27 cellular contexts compared by ENCODE assay signal in the genomic region with DNA sequence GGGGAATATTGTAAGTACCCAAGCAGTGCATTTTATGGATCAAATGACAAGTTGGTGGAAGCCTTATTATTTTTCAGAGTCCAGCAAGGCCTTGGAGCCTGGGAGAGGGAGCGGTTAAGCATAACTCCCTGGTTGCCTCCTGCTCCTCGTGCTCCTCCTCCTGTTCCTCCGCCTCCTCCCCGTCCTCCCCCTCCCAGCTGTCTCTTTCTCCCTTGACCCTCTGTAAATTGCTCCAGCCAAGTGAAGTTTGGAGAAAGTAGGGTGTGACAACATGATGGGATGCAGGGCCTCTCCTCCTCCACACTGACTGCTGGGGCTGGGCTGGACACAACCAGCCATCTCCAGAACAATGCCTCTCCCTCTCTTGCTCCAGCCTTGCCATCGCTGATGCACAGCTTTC.
DNase-seq lines count a peak whose midpoint lies in the region; ATAC-seq and TF ChIP-seq lines count a peak whose summit lies in the region.
"Had no signal": no experiment of that assay in that cellular context is flagged by ENCODE, and none has a peak within 500 bp of the region (broad histone marks: within the 10 kb centered on the region; RNA-seq: fewer than 3 reads in every experiment).

No MANE protein-coding gene starts in this region.

- H3K9me3 ChIP-seq in adipocyte (ENCODE audit: control insufficient read depth, low read length) = no peaks in the 10 kb centered on the region
- H3K9me3 ChIP-seq: breast epithelium, prostate gland, spleen had no signal

- H3K4me1 Mint-ChIP-seq in activated CD8-positive, alpha-beta T cell treated with anti-CD3 and anti-CD28 coated beads for 36 hours (ENCODE audit: low read depth) = peaks cover 10% of the 10 kb centered on the region
- H3K4me1 Mint-ChIP-seq: activated naive CD8-positive, alpha-beta T cell treated with anti-CD3 and anti-CD28 coated beads, Interleukin-2, amount 10 ng/mL, durations not matched to agents 7 days and 5 days; naive thymus-derived CD4-positive, alpha-beta T cell had no signal

- no peaks in the 10 kb centered on the region for H3K36me3 ChIP-seq in adipocyte (ENCODE audit: control insufficient read depth, insufficient read depth, low read length, severe bottlenecking)
- H3K36me3 ChIP-seq: breast epithelium, prostate gland, spleen, WERI-Rb-1 had no signal

- CTCF ChIA-PET in activated CD8-positive, alpha-beta T cell treated with anti-CD3 and anti-CD28 coated beads for 36 hours (lab: Charles Lee) = interaction anchor here (2.0 kb wide), 1 partner anchor 10 kb away, joined by 4 read pairs; no protein-coding TSS in a partner anchor

- ATAC-seq in sciatic nerve = peak; percentile 48
- no peak for ATAC-seq in activated CD8-positive, alpha-beta T cell treated with anti-CD3 and anti-CD28 coated beads for 36 hours
- ATAC-seq: foreskin keratinocyte; naive thymus-derived CD4-positive, alpha-beta T cell; stimulated activated naive CD8-positive, alpha-beta T cell treated with anti-CD3 and anti-CD28 coated beads, Interleukin-15, Interleukin-2, amounts not matched to agents 100 U/mL and 50 U/mL, for 24 hours had no signal

- no peak overlapping the region for H3K4me3 Mint-ChIP-seq in activated CD8-positive, alpha-beta T cell treated with anti-CD3 and anti-CD28 coated beads for 36 hours
- H3K4me3 Mint-ChIP-seq: activated naive CD8-positive, alpha-beta T cell treated with anti-CD3 and anti-CD28 coated beads, Interleukin-2, amount 10 ng/mL, durations not matched to agents 7 days and 5 days; CD4-positive, alpha-beta T cell; naive thymus-derived CD4-positive, alpha-beta T cell; T-helper 2 cell treated with Interferon-gamma antibody and Interleukin-4, amounts not matched to agents 5 μg/mL and 100 μg/mL, for 36 hours had no signal

- no peaks in the 10 kb centered on the region for H3K36me3 Mint-ChIP-seq in activated CD8-positive, alpha-beta T cell treated with anti-CD3 and anti-CD28 coated beads for 36 hours (ENCODE audit: low read depth)
- H3K36me3 Mint-ChIP-seq: activated naive CD8-positive, alpha-beta T cell treated with anti-CD3 and anti-CD28 coated beads, Interleukin-2, amount 10 ng/mL, durations not matched to agents 7 days and 5 days; naive thymus-derived CD4-positive, alpha-beta T cell had no signal

- H3K27ac Mint-ChIP-seq in activated CD8-positive, alpha-beta T cell treated with anti-CD3 and anti-CD28 coated beads for 36 hours = no peak overlapping the region
- H3K27ac Mint-ChIP-seq: activated naive CD8-positive, alpha-beta T cell treated with anti-CD3 and anti-CD28 coated beads, Interleukin-2, amount 10 ng/mL, durations not matched to agents 7 days and 5 days; activated T-helper 2 cell treated with anti-CD3 and anti-CD28 coated beads, Interferon-gamma antibody, Interleukin-2, Interleukin-4, amounts not matched to agents 10 μg/mL and 5 μg/mL and 100 μg/mL, durations not matched to agents 14 hours and 24 hours and 36 hours; CD4-positive, alpha-beta T cell; T-helper 2 cell treated with Interferon-gamma antibody and Interleukin-4, amounts not matched to agents 5 μg/mL and 100 μg/mL, for 36 hours had no signal

- TF ChIP-seq CTCF in fibroblast of mammary gland (conservative IDR thresholded peaks at IDR 0.05; ENCODE audit: control insufficient read depth, insufficient read depth, low read depth, low read length) = no peak
- TF ChIP-seq CTCF in activated CD8-positive, alpha-beta T cell treated with anti-CD3 and anti-CD28 coated beads for 36 hours (IDR thresholded peaks at IDR 0.05) = no peak

- no peaks in the 10 kb centered on the region for H3K27me3 Mint-ChIP-seq in activated CD8-positive, alpha-beta T cell treated with anti-CD3 and anti-CD28 coated beads for 36 hours
- H3K27me3 Mint-ChIP-seq: activated naive CD8-positive, alpha-beta T cell treated with anti-CD3 and anti-CD28 coated beads, Interleukin-2, amount 10 ng/mL, durations not matched to agents 7 days and 5 days; CD4-positive, alpha-beta T cell had no signal

- H3K9me3 Mint-ChIP-seq in activated CD8-positive, alpha-beta T cell treated with anti-CD3 and anti-CD28 coated beads for 36 hours = no peaks in the 10 kb centered on the region
- H3K9me3 Mint-ChIP-seq: activated naive CD8-positive, alpha-beta T cell treated with anti-CD3 and anti-CD28 coated beads, Interleukin-2, amount 10 ng/mL, durations not matched to agents 7 days and 5 days; activated T-helper 2 cell treated with anti-CD3 and anti-CD28 coated beads, Interferon-gamma antibody, Interleukin-2, Interleukin-4, amounts not matched to agents 10 μg/mL and 5 μg/mL and 100 μg/mL, durations not matched to agents 14 hours and 24 hours and 36 hours; CD4-positive, alpha-beta T cell; T-helper 2 cell treated with Interferon-gamma antibody and Interleukin-4, amounts not matched to agents 5 μg/mL and 100 μg/mL, for 36 hours had no signal

- H3K4me1 ChIP-seq in adipocyte (ENCODE audit: control insufficient read depth, insufficient read depth, low read length) = peaks cover 34% of the 10 kb centered on the region
- H3K4me1 ChIP-seq: breast epithelium, prostate gland, spleen had no signal

- POLR2A ChIA-PET in activated CD8-positive, alpha-beta T cell treated with anti-CD3 and anti-CD28 coated beads for 36 hours (lab: Charles Lee) = no interaction called here

- H3K27me3 ChIP-seq in adipocyte (replicated peaks; ENCODE audit: control insufficient read depth, insufficient read depth, low read length) = no peaks in the 10 kb centered on the region
- H3K27me3 ChIP-seq: breast epithelium had no signal

- no peak overlapping the region for H3K9ac ChIP-seq in adipocyte (ENCODE audit: low read length)

- H3K4me3 ChIP-seq in adipocyte (ENCODE audit: low read length) (no peak overlapping the region), fibroblast of mammary gland (ENCODE audit: control insufficient read depth, low read depth, low read length) (no peak overlapping the region)
- H3K4me3 ChIP-seq: breast epithelium, prostate gland, spleen had no signal

- intact Hi-C loops in sciatic nerve (cut with DNase I) = no loop called here
- intact Hi-C loops in activated CD8-positive, alpha-beta T cell treated with anti-CD3 and anti-CD28 coated beads for 36 hours (cut with micrococcal nuclease) = no loop called here

- peak; percentile 22 for DNase-seq in adipocyte (ENCODE audit: low read depth)
- DNase-seq in fibroblast of mammary gland (ENCODE audit: low read depth) = peak; percentile 55
- peak; percentile 31 for DNase-seq in mucosa of gallbladder (ENCODE audit: low spot score)
- DNase-seq in sciatic nerve (ENCODE audit: low spot score) = no peak
- DNase-seq in activated CD8-positive, alpha-beta T cell treated with anti-CD3 and anti-CD28 coated beads for 36 hours = no peak
- DNase-seq in SHP77 treated with DMSO at 0.1 percent for 48 hours (lab: John Stamatoyannopoulos, UW) = no peak
- no peak for DNase-seq in kidney tubule cell (ENCODE audit: low spot score)
- DNase-seq in cortex of kidney (lab: John Stamatoyannopoulos, UW) = no peak
- DNase-seq: activated CD4-positive, alpha-beta T cell treated with anti-CD3 and anti-CD28 coated beads, Interleukin-2, amount 50 U/mL, for 1 hour; activated CD8-positive, alpha-beta memory T cell treated with anti-CD3 and anti-CD28 coated beads, Interleukin-2, amount 50 U/mL, for 4 hours; activated naive CD8-positive, alpha-beta T cell treated with anti-CD3 and anti-CD28 coated beads, Interleukin-2, amount 10 ng/mL, durations not matched to agents 7 days and 5 days; CD4-positive, alpha-beta T cell; dermis blood vessel endothelial cell; foreskin keratinocyte; GDM1; KBM-7; naive thymus-derived CD4-positive, alpha-beta T cell; NCI-H526; RPMI8226; spleen; stimulated activated CD4-positive, alpha-beta T cell treated with anti-CD3 and anti-CD28 coated beads, Interleukin-4, amount 100 ng/mL, for 24 hours; stimulated activated naive CD8-positive, alpha-beta T cell treated with anti-CD3 and anti-CD28 coated beads, Interleukin-15, Interleukin-2, amounts not matched to agents 100 U/mL and 50 U/mL, for 24 hours; WERI-Rb-1 had no signal

Comparison
In these comparisons a context has a peak if more than half of its experiments do, and no peak if none do; other contexts are left out.
1. DNase-seq: peak in adipocyte (single experiment), fibroblast of mammary gland (single experiment) and mucosa of gallbladder (single experiment); none in sciatic nerve (single experiment), activated CD8-positive, alpha-beta T cell treated with anti-CD3 and anti-CD28 coated beads for 36 hours (single experiment), SHP77 treated with DMSO at 0.1 percent for 48 hours (single experiment), kidney tubule cell (single experiment) and cortex of kidney (single experiment).